In the genomic region with DNA sequence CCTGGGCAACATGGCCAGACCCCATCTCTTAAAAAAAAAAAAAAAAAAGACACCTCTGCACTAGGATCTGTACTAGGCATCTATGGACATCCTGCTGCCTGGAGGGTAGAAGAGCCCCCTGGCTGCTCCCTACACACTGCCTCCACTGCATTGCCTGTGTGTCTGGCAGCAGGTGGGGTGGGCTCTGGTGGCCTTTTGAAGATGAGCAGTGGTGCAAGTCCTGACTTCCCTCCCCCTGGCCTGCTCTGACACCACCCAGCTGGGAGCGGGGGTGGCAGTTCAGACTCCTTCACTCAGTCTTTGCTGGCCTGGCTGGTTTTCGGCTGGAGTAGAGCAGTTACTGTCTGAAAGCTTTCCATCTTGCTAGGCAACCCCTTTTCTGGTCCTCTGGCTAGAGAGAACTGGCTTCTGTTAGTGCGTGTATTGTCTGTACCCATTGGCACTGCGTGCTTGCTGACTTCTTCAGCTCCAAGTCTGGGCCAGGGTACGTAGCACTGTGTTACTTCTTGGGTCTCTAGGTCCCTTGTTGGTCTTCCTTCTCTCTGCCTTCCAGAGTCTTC, we compare ENCODE assay signal across 24 cellular contexts. TPM values are rescaled to one million over a fixed set of nuclear protein-coding genes. Genes with fewer than 3 reads are reported as not detected.
"Had no signal": no experiment of that assay in that cellular context is flagged by ENCODE, and none has a peak within 500 bp of the region (broad histone marks: within the 10 kb centered on the region; RNA-seq: fewer than 3 reads in every experiment).

No MANE protein-coding gene starts in this region.

- H3K9me3 Mint-ChIP-seq: effector memory CD8-positive, alpha-beta T cell; stimulated activated naive B cell treated with anti-CD40 and anti-IgM and Interleukin-4, amounts not matched to agents 10 μg/mL and 1 μg/mL and 100 μg/mL, for 72 hours had no signal

- H3K79me2 ChIP-seq: parathyroid adenoma had no signal

- H3K27ac Mint-ChIP-seq: activated naive CD8-positive, alpha-beta T cell; effector memory CD8-positive, alpha-beta T cell; stimulated activated naive B cell treated with anti-CD40 and anti-IgM and Interleukin-4, amounts not matched to agents 10 μg/mL and 1 μg/mL and 100 μg/mL, for 72 hours had no signal

- H3K4me3 Mint-ChIP-seq: activated naive CD8-positive, alpha-beta T cell; effector memory CD8-positive, alpha-beta T cell; stimulated activated naive B cell treated with anti-CD40 and anti-IgM and Interleukin-4, amounts not matched to agents 10 μg/mL and 1 μg/mL and 100 μg/mL, for 72 hours had no signal

- H2AFZ ChIP-seq: parathyroid adenoma had no signal

- H3K36me3 Mint-ChIP-seq: activated naive CD8-positive, alpha-beta T cell; stimulated activated naive B cell treated with anti-CD40 and anti-IgM and Interleukin-4, amounts not matched to agents 10 μg/mL and 1 μg/mL and 100 μg/mL, for 72 hours had no signal

- H3K9ac ChIP-seq: parathyroid adenoma had no signal

- H3K4me1 Mint-ChIP-seq: stimulated activated naive B cell treated with anti-CD40 and anti-IgM and Interleukin-4, amounts not matched to agents 10 μg/mL and 1 μg/mL and 100 μg/mL, for 72 hours had no signal

- H3K4me3 ChIP-seq: left lung, tibial artery, uterus had no signal

- ATAC-seq: activated CD4-positive, CD25-positive, alpha-beta regulatory T cell treated with anti-CD3 and anti-CD28 coated beads, Interleukin-2, amount 50 U/mL, for 24 hours; effector memory CD8-positive, alpha-beta T cell; left lung; stimulated activated naive B cell treated with anti-CD40 and anti-IgM and Interleukin-4, amounts not matched to agents 10 μg/mL and 1 μg/mL and 100 μg/mL, for 72 hours had no signal

- H3K4me1 ChIP-seq: left lung, parathyroid adenoma, uterus had no signal

- H3K27me3 ChIP-seq: left lung, neutrophil, tibial artery, uterus had no signal

- H3K36me3 ChIP-seq: left lung, neutrophil, tibial artery, uterus had no signal

- H3K9me3 ChIP-seq: left lung, neutrophil, tibial artery, uterus had no signal

- DNase-seq: activated CD4-positive, alpha-beta T cell treated with anti-CD3 and anti-CD28 coated beads, Interleukin-2, amount 50 U/mL, for 1 hour; activated CD8-positive, alpha-beta memory T cell treated with anti-CD3 and anti-CD28 coated beads for 24 hours; activated gamma-delta T cell treated with Interleukin-2 at 50 U/mL for 16 hours; amniotic stem cell; dermis blood vessel endothelial cell; effector memory CD8-positive, alpha-beta T cell; foreskin melanocyte; islet precursor cell; left lung; retina; stimulated activated CD4-positive, alpha-beta T cell treated with anti-CD3 and anti-CD28 coated beads, Interleukin-4, amount 100 ng/mL, for 1 hour; stimulated activated naive B cell treated with anti-CD40 and anti-IgM and Interleukin-4, amounts not matched to agents 10 μg/mL and 1 μg/mL and 100 μg/mL, for 72 hours; T-helper 1 cell; T1000; tibial artery; uterus had no signal

- H3K27ac ChIP-seq: left lung, neutrophil, parathyroid adenoma, tibial artery, uterus had no signal

- H3K27me3 Mint-ChIP-seq: activated naive CD8-positive, alpha-beta T cell; stimulated activated naive B cell treated with anti-CD40 and anti-IgM and Interleukin-4, amounts not matched to agents 10 μg/mL and 1 μg/mL and 100 μg/mL, for 72 hours had no signal

RNA-seq across cellular contexts. Expression of gene C10orf62, which starts 17.6 kb away (rescaled TPM):
- total RNA-seq: fibroblast of lung, left lung, mesenteric fat pad, uterus had no signal
- polyA plus RNA-seq: fibroblast of lung had no signal

RNA-seq across cellular contexts. Expression of gene ANKRD2, which starts 34.6 kb away (rescaled TPM):
- total RNA-seq: cerebellum, mesenteric fat pad, subcutaneous adipose tissue had no signal
